20 cellular contexts compared by ENCODE assay signal in the genomic region with DNA sequence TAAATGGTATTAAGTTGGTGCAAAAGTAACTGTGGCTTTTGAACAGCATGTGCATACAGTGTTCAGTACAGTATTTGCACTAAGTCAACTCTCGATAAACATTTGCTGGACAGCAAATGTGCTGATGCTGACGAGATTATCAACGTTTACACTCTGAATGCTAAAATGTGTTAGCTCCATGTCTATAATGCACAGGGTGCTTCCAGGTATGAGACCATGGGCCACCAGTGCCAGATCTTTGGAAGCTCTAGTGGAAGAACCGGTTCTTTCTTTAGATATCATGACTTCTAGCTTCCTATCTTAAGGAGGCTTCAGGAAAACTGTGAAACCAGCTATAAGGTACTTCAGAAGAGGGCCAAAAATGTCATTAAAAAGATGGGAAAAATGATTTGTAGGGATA. TPM values are rescaled to one million over a fixed set of nuclear protein-coding genes. Genes with fewer than 3 reads are reported as not detected.
DNase-seq lines count a peak whose midpoint lies in the region; ATAC-seq, FAIRE-seq and TF ChIP-seq lines count a peak whose summit lies in the region.
"Had no signal": no experiment of that assay in that cellular context is flagged by ENCODE, and none has a peak within 500 bp of the region (broad histone marks: within the 10 kb centered on the region; RNA-seq: fewer than 3 reads in every experiment).

No MANE protein-coding gene starts in this region.

- no peak overlapping the region for H3K14ac ChIP-seq in IMR-90 (replicated peaks; ENCODE audit: low read depth, low read length)

- CTCF ChIA-PET in IMR-90 (lab: Yijun Ruan, JAX), result interaction anchor here (1.7 kb wide), 1 partner anchor 17 kb away, joined by 4 read pairs; the partner anchor contains the start of gene SNX19
- CTCF ChIA-PET in activated CD4-positive, alpha-beta T cell treated with anti-CD3 and anti-CD28 coated beads for 36 hours (lab: Charles Lee), result interaction anchor here (0.7 to 2.9 kb wide), 4 partner anchors 11 to 376 kb away, joined by 3 to 17 read pairs (median 10); partner anchors contain the start of gene SNX19

- in situ Hi-C loops in IMR-90 (cut with MboI; ENCODE audit: low sequenced_read_pairs), result loop anchor here (10.0 kb wide), 1 partner anchor 694 kb away; no protein-coding TSS in a partner anchor

- H2AFZ ChIP-seq in IMR-90 (replicated peaks; ENCODE audit: low read length, poor library complexity) (no peak overlapping the region), astrocyte (ENCODE audit: low read depth, low read length) (no peak overlapping the region), parathyroid adenoma (no peak overlapping the region)

- peaks cover 32% of the 10 kb centered on the region for H3K36me3 Mint-ChIP-seq in astrocyte (ENCODE audit: low read depth, unreplicated experiment)
- H3K36me3 Mint-ChIP-seq in effector memory CD8-positive, alpha-beta T cell (ENCODE audit: insufficient read depth), result peaks cover 46% of the 10 kb centered on the region
- H3K36me3 Mint-ChIP-seq in activated CD4-positive, alpha-beta T cell treated with anti-CD3 and anti-CD28 coated beads for 36 hours (ENCODE audit: low read depth), result peaks cover 51% of the 10 kb centered on the region

- H3K4me2 ChIP-seq in IMR-90 (ENCODE audit: low read depth, low read length) (no peak overlapping the region), astrocyte (ENCODE audit: low read length) (no peak overlapping the region), parathyroid adenoma (ENCODE audit: low read length) (no peak overlapping the region)
- H3K4me2 ChIP-seq: A549, BLaER1 had no signal

- H2BK20ac ChIP-seq in IMR-90 (ENCODE audit: low read depth, low read length), result no peak overlapping the region

- H3K27ac ChIP-seq in IMR-90 (ENCODE audit: insufficient read depth, low read length), result no peak overlapping the region
- no peak overlapping the region for H3K27ac ChIP-seq in astrocyte (ENCODE audit: low read depth, low read length)
- H3K27ac ChIP-seq in parathyroid adenoma, result peak overlapping the region; percentile 95
- peak overlapping the region; percentile 73 to 82 for H3K27ac ChIP-seq in tibial artery
- H3K27ac ChIP-seq in thyroid gland, result peak overlapping the region in 1 of 3 donors; percentile 81
- H3K27ac ChIP-seq: BLaER1 had no signal

- H3K4me3 ChIP-seq in IMR-90 (ENCODE audit: insufficient read depth, low read depth, low read length), result no peak overlapping the region
- H3K4me3 ChIP-seq in astrocyte (ENCODE audit: insufficient read depth, low read depth, low read length), result no peak overlapping the region
- H3K4me3 ChIP-seq in parathyroid adenoma (ENCODE audit: low read depth, low read length), result no peak overlapping the region
- no peak overlapping the region for H3K4me3 ChIP-seq in tibial artery
- H3K4me3 ChIP-seq in thyroid gland (replicated peaks in 1 of 3), result no peak overlapping the region
- H3K4me3 ChIP-seq: A549, BLaER1, GM12878 had no signal

- TF ChIP-seq POLR2A in IMR-90 (IDR thresholded peaks at IDR 0.05; ENCODE audit: low read depth, low read length), result no peak
- no peak for TF ChIP-seq POLR2A in thyroid gland (IDR thresholded peaks at IDR 0.05)

- no peak overlapping the region; the same call in 1 of the 2 replicates for H3K4ac ChIP-seq in IMR-90 (ENCODE audit: low read depth, low read length)

- H3K4me1 ChIP-seq in IMR-90 (ENCODE audit: control insufficient read depth, insufficient read depth, low read length) (peaks cover 16% of the 10 kb centered on the region), astrocyte (ENCODE audit: insufficient read depth, low read length) (peaks cover 19% of the 10 kb centered on the region), parathyroid adenoma (peaks cover 14% of the 10 kb centered on the region), tibial artery (peaks cover 3 to 43% (median 34%) of the 10 kb centered on the region in 4 donors), thyroid gland (peaks cover 2 to 22% of the 10 kb centered on the region in 2 donors)
- H3K4me1 ChIP-seq: BLaER1 had no signal

- intact Hi-C loops in IMR-90 (cut with micrococcal nuclease) (no loop called here), tibial artery (cut with DNase I; ENCODE audit: low total_unique reads) (loop anchor here (10.0 kb wide), 2 partner anchors 464 to 584 kb away; partner anchors contain the start of gene ZBTB44), thyroid gland (cut with DNase I) (no loop called here)
- intact Hi-C loops in activated CD4-positive, alpha-beta T cell treated with anti-CD3 and anti-CD28 coated beads for 36 hours (cut with DNase I, micrococcal nuclease), result no loop called here

- H4K20me1 ChIP-seq in IMR-90 (ENCODE audit: insufficient read depth, low read length) (peaks cover 4% of the 10 kb centered on the region), astrocyte (ENCODE audit: insufficient read depth, low read length) (no peaks in the 10 kb centered on the region)

- no peak overlapping the region for H3K18ac ChIP-seq in IMR-90 (ENCODE audit: low read depth, low read length)

- no peaks in the 10 kb centered on the region for H3K79me2 ChIP-seq in astrocyte (ENCODE audit: insufficient read depth, low read length)
- H3K79me2 ChIP-seq in parathyroid adenoma, result no peaks in the 10 kb centered on the region

- H2BK5ac ChIP-seq in IMR-90 (ENCODE audit: low read depth, low read length, poor library complexity, severe bottlenecking), result no peak overlapping the region

- H3K79me1 ChIP-seq in IMR-90 (ENCODE audit: low read depth in 1 of 2, low read length in 2 of 2), result peaks cover 24 to 32% of the 10 kb centered on the region in 2 experiments

- no peak overlapping the region for H4K5ac ChIP-seq in IMR-90 (ENCODE audit: low read depth, low read length)

- no peak for ATAC-seq in IMR-90 (ENCODE audit: low read depth)
- ATAC-seq in effector memory CD8-positive, alpha-beta T cell (replicated peaks), result no peak
- ATAC-seq in activated CD4-positive, alpha-beta T cell treated with anti-CD3 and anti-CD28 coated beads for 36 hours, result no peak
- ATAC-seq: A549, GM12878, HCT116 had no signal

- H4K91ac ChIP-seq in IMR-90 (ENCODE audit: insufficient read depth, low read depth, low read length), result peak overlapping the region; percentile 44; the same call in 1 of the 2 replicates

- H2BK15ac ChIP-seq in IMR-90 (ENCODE audit: low read depth, low read length), result peak overlapping the region; percentile 23; the same call in 1 of the 3 replicates

- WGBS in IMR-90 (ENCODE audit: extremely low coverage in 2 of 2, insufficient read length in 1 of 2), 2 experiments, result 67% methylated on average over 1 of the region's 4 CpGs; no CpG with 5 or more reads in 1 of the 2 experiments
- WGBS in thyroid gland, 2 donors, result 89 to 90% methylated on average over 4 of the region's 4 CpGs

- H3K9me3 Mint-ChIP-seq in astrocyte (ENCODE audit: unreplicated experiment), result peaks cover 1% of the 10 kb centered on the region
- no peaks in the 10 kb centered on the region for H3K9me3 Mint-ChIP-seq in effector memory CD8-positive, alpha-beta T cell
- H3K9me3 Mint-ChIP-seq in activated CD4-positive, alpha-beta T cell treated with anti-CD3 and anti-CD28 coated beads for 36 hours (ENCODE audit: low read depth), result no peaks in the 10 kb centered on the region
- H3K9me3 Mint-ChIP-seq: CD4-positive, alpha-beta memory T cell had no signal

- H3K4me1 Mint-ChIP-seq in astrocyte (ENCODE audit: low read depth, unreplicated experiment), result peaks cover 10% of the 10 kb centered on the region
- H3K4me1 Mint-ChIP-seq in effector memory CD8-positive, alpha-beta T cell (ENCODE audit: low read depth in 2 of 2), result peaks cover 3 to 13% of the 10 kb centered on the region in 2 donors
- peaks cover 9% of the 10 kb centered on the region for H3K4me1 Mint-ChIP-seq in activated CD4-positive, alpha-beta T cell treated with anti-CD3 and anti-CD28 coated beads for 36 hours

- no peak overlapping the region for H3K56ac ChIP-seq in IMR-90 (ENCODE audit: extremely low read depth, insufficient read depth, low read length)

- no peak for DNase-seq in IMR-90
- no peak for DNase-seq in astrocyte (ENCODE audit: low read depth)
- DNase-seq in tibial artery, result no peak
- DNase-seq in effector memory CD8-positive, alpha-beta T cell, result no peak
- no peak for DNase-seq in thyroid gland
- no peak for DNase-seq in activated CD4-positive, alpha-beta T cell treated with anti-CD3 and anti-CD28 coated beads for 36 hours
- DNase-seq: CD4-positive, alpha-beta memory T cell; GOT3; NCI-H1105; NCI-H1694; NCI-H2081 treated with DMSO at 0.1 percent for 48 hours; NCI-H510A treated with DMSO at 0.1 percent for 48 hours; NCI-H774; SHP77 had no signal

- dilution Hi-C loops in IMR-90 (cut with HindIII; ENCODE audit: low sequenced_read_pairs, unreplicated experiment), result no loop called here

- peak; percentile 5 for FAIRE-seq in astrocyte (lab: Jason Lieb, UNC)
- FAIRE-seq: A549, GM12878, GM19239 had no signal

- H3K4me3 Mint-ChIP-seq in astrocyte (ENCODE audit: unreplicated experiment), result no peak overlapping the region
- H3K4me3 Mint-ChIP-seq in effector memory CD8-positive, alpha-beta T cell, result no peak overlapping the region
- H3K4me3 Mint-ChIP-seq in activated CD4-positive, alpha-beta T cell treated with anti-CD3 and anti-CD28 coated beads for 36 hours, result no peak overlapping the region
- H3K4me3 Mint-ChIP-seq: CD4-positive, alpha-beta memory T cell had no signal

- H3K27me3 Mint-ChIP-seq in astrocyte (ENCODE audit: low read depth, unreplicated experiment), result no peaks in the 10 kb centered on the region
- no peaks in the 10 kb centered on the region for H3K27me3 Mint-ChIP-seq in effector memory CD8-positive, alpha-beta T cell
- no peaks in the 10 kb centered on the region for H3K27me3 Mint-ChIP-seq in activated CD4-positive, alpha-beta T cell treated with anti-CD3 and anti-CD28 coated beads for 36 hours
- H3K27me3 Mint-ChIP-seq: CD4-positive, alpha-beta memory T cell had no signal

- H3K9me3 ChIP-seq in IMR-90 (ENCODE audit: control insufficient read depth, insufficient read depth, low read length), result no peaks in the 10 kb centered on the region
- H3K9me3 ChIP-seq in astrocyte (ENCODE audit: insufficient read depth, low read depth, low read length), result no peaks in the 10 kb centered on the region
- H3K9me3 ChIP-seq in parathyroid adenoma (ENCODE audit: control insufficient read depth, low read length), result no peaks in the 10 kb centered on the region
- no peaks in the 10 kb centered on the region for H3K9me3 ChIP-seq in tibial artery
- H3K9me3 ChIP-seq in thyroid gland, result no peaks in the 10 kb centered on the region
- H3K9me3 ChIP-seq: A549, BLaER1 had no signal

- POLR2A ChIA-PET in IMR-90 (lab: Charles Lee; ENCODE audit: unreplicated experiment), result no interaction called here
- POLR2A ChIA-PET in activated CD4-positive, alpha-beta T cell treated with anti-CD3 and anti-CD28 coated beads for 36 hours (lab: Charles Lee), result no interaction called here

- peaks cover 14% of the 10 kb centered on the region for H3K9me1 ChIP-seq in IMR-90 (ENCODE audit: insufficient read depth, low read length)

- TF ChIP-seq CTCF in IMR-90 (conservative IDR thresholded peaks at IDR 0.05; ENCODE audit: low read depth, low read length) (no peak), astrocyte (IDR thresholded peaks at IDR 0.05; ENCODE audit: insufficient read depth, low read depth, low read length) (no peak), parathyroid adenoma (IDR thresholded peaks at IDR 0.05) (no peak), tibial artery (IDR thresholded peaks at IDR 0.05) (no peak), thyroid gland (IDR thresholded peaks at IDR 0.05) (no peak)

- H2BK120ac ChIP-seq in IMR-90 (ENCODE audit: low read depth, low read length), result peak overlapping the region; percentile 16; the same call in 1 of the 2 replicates

- BruUV-seq in IMR-90 (replicated peaks; lab: Mats Ljungman, UMichigan), result no TSS peak

- peak overlapping the region; percentile 41 to 73; a peak in 2 of 4 replicates for H4K8ac ChIP-seq in IMR-90 (ENCODE audit: low read depth in 2 of 2, low read length in 2 of 2)

- H2AK5ac ChIP-seq in IMR-90 (ENCODE audit: low read depth, low read length), result no peak overlapping the region

- H3K23ac ChIP-seq in IMR-90 (ENCODE audit: low read depth, low read length), result no peak overlapping the region

- no peak overlapping the region for H3K27ac Mint-ChIP-seq in astrocyte (ENCODE audit: unreplicated experiment)
- no peak overlapping the region for H3K27ac Mint-ChIP-seq in effector memory CD8-positive, alpha-beta T cell
- no peak overlapping the region for H3K27ac Mint-ChIP-seq in activated CD4-positive, alpha-beta T cell treated with anti-CD3 and anti-CD28 coated beads for 36 hours

- TF ChIP-seq RAD21 in IMR-90 (IDR thresholded peaks at IDR 0.05; ENCODE audit: low read length), result no peak

- H3K27me3 ChIP-seq in IMR-90 (ENCODE audit: control insufficient read depth, insufficient read depth, low read length) (no peaks in the 10 kb centered on the region), astrocyte (ENCODE audit: insufficient read depth, low read length) (no peaks in the 10 kb centered on the region), parathyroid adenoma (ENCODE audit: control insufficient read depth, insufficient read depth, low read length) (no peaks in the 10 kb centered on the region), tibial artery (no peaks in the 10 kb centered on the region), thyroid gland (no peaks in the 10 kb centered on the region)
- H3K27me3 ChIP-seq: BLaER1 had no signal

- no peak overlapping the region for H3K9ac ChIP-seq in IMR-90 (ENCODE audit: low read depth, low read length)
- no peak overlapping the region for H3K9ac ChIP-seq in astrocyte (ENCODE audit: low read length)
- H3K9ac ChIP-seq in parathyroid adenoma, result no peak overlapping the region
- H3K9ac ChIP-seq: BLaER1 had no signal

- H2AK9ac ChIP-seq in IMR-90 (replicated peaks; ENCODE audit: low read depth, low read length, poor library complexity), result no peak overlapping the region

- H3K36me3 ChIP-seq in IMR-90 (ENCODE audit: control insufficient read depth, insufficient read depth, low read length), result peaks cover 40% of the 10 kb centered on the region
- peaks cover 45% of the 10 kb centered on the region for H3K36me3 ChIP-seq in astrocyte (ENCODE audit: insufficient read depth, low read length)
- no peaks in the 10 kb centered on the region for H3K36me3 ChIP-seq in parathyroid adenoma (ENCODE audit: control insufficient read depth, insufficient read depth, low read length)
- peaks cover 52 to 69% (median 63%) of the 10 kb centered on the region in 3 donors for H3K36me3 ChIP-seq in tibial artery
- H3K36me3 ChIP-seq in thyroid gland, result peaks cover 39 to 58% of the 10 kb centered on the region in 2 donors

RNA-seq across cellular contexts. Expression of gene SNX19, which starts 17.2 kb away (rescaled TPM):
- total RNA-seq in IMR-90 (2012; rRNA removed), result 90.0 and 113 TPM in 2 replicates
- polyA plus RNA-seq in IMR-90 (2012; rRNA removed), result 31.1 and 35.9 TPM in 2 replicates
- polyA plus RNA-seq in IMR-90 (2012; cell fraction: cytosol; rRNA removed), result 23.1 and 25.6 TPM in 2 replicates
- 30.1 and 42.6 TPM in 2 replicates for polyA plus RNA-seq in IMR-90 (2012; cell fraction: nucleus; rRNA removed; ENCODE audit: low replicate concordance)
- total RNA-seq in astrocyte, result 45.6 and 48.4 TPM in 2 replicates
- total RNA-seq in thyroid gland, result 100 to 1,000 TPM in 3 of 4 donors, 10 to 100 TPM in 1; 82.1 to 146 (median 127) TPM
- total RNA-seq in activated CD4-positive, alpha-beta T cell treated with anti-CD3 and anti-CD28 coated beads for 36 hours, result 10 to 100 TPM; 22.7 to 29.5 TPM

Comparison
In these comparisons a context has a peak if more than half of its experiments do, and no peak if none do; other contexts are left out.
1. H3K27ac ChIP-seq: peak in parathyroid adenoma (single experiment) and tibial artery (2 of 2); none in IMR-90 (single experiment) and astrocyte (single experiment).